In the genomic region with DNA sequence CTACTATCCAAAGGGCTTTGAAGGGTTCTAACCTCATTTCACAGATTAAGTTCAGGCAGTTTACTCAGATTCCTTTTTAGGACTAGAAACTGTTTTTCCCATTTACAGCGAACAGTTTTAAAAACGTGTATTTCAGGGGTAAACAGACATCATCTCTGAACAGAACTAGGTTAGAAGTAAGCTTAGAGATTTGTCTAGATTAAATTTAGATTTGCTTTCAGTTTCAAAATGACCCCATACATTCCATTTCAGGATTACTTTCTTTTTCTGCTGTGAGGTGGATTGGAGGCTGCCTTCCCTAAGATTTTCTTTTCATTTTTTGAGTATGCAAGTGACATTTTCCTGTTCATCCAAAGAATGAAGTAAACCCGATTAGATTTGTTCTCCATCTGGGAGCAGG, we compare ENCODE assay signal across 18 cellular contexts.
"Had no signal": no experiment of that assay in that cellular context is flagged by ENCODE, and none has a peak within 500 bp of the region (broad histone marks: within the 10 kb centered on the region; RNA-seq: fewer than 3 reads in every experiment).

No MANE protein-coding gene starts in this region.

- H3K27ac ChIP-seq: colonic mucosa, foreskin keratinocyte, thyroid gland had no signal

- H3K4me3 Mint-ChIP-seq: activated naive CD4-positive, alpha-beta T cell treated with anti-CD3 and anti-CD28 coated beads, Interleukin-2, amount 50 U/mL, for 24 hours; natural killer cell; WTC11 had no signal

- H3K27ac Mint-ChIP-seq: activated naive CD4-positive, alpha-beta T cell treated with anti-CD3 and anti-CD28 coated beads, Interleukin-2, amount 50 U/mL, for 24 hours; natural killer cell; progenitor cell of endocrine pancreas; WTC11 had no signal

- H3K4me1 ChIP-seq: colonic mucosa, foreskin keratinocyte, thyroid gland had no signal

- H3K36me3 ChIP-seq: colonic mucosa, thyroid gland had no signal

- H3K9me3 ChIP-seq: colonic mucosa, thyroid gland had no signal

- H3K4me3 ChIP-seq: colonic mucosa, mucosa of descending colon, thyroid gland had no signal

- H3K4me1 Mint-ChIP-seq: activated naive CD4-positive, alpha-beta T cell treated with anti-CD3 and anti-CD28 coated beads, Interleukin-2, amount 50 U/mL, for 24 hours; natural killer cell; WTC11 had no signal

- ATAC-seq: foreskin keratinocyte, left cardiac atrium, mucosa of descending colon, natural killer cell, right cardiac atrium, WTC11 had no signal

- H3K36me3 Mint-ChIP-seq: activated naive CD4-positive, alpha-beta T cell treated with anti-CD3 and anti-CD28 coated beads, Interleukin-2, amount 50 U/mL, for 24 hours had no signal

- H3K27me3 ChIP-seq: colonic mucosa, foreskin keratinocyte, thyroid gland had no signal

- DNase-seq: activated CD4-positive, alpha-beta T cell treated with anti-CD3 and anti-CD28 coated beads for 48 hours; activated CD8-positive, alpha-beta memory T cell treated with anti-CD3 and anti-CD28 coated beads for 24 hours; activated T-cell treated with anti-CD3 and anti-CD28 coated beads for 4 hours; caudate nucleus; colonic mucosa; effector CD4-positive, alpha-beta T cell; foreskin keratinocyte; head of caudate nucleus; left cardiac atrium; mucosa of descending colon; natural killer cell; occipital lobe; right cardiac atrium; small intestine; thyroid gland had no signal

- H3K27me3 Mint-ChIP-seq: activated naive CD4-positive, alpha-beta T cell treated with anti-CD3 and anti-CD28 coated beads, Interleukin-2, amount 50 U/mL, for 24 hours; progenitor cell of endocrine pancreas had no signal
